9 cellular contexts compared by ENCODE assay signal in the genomic region with DNA sequence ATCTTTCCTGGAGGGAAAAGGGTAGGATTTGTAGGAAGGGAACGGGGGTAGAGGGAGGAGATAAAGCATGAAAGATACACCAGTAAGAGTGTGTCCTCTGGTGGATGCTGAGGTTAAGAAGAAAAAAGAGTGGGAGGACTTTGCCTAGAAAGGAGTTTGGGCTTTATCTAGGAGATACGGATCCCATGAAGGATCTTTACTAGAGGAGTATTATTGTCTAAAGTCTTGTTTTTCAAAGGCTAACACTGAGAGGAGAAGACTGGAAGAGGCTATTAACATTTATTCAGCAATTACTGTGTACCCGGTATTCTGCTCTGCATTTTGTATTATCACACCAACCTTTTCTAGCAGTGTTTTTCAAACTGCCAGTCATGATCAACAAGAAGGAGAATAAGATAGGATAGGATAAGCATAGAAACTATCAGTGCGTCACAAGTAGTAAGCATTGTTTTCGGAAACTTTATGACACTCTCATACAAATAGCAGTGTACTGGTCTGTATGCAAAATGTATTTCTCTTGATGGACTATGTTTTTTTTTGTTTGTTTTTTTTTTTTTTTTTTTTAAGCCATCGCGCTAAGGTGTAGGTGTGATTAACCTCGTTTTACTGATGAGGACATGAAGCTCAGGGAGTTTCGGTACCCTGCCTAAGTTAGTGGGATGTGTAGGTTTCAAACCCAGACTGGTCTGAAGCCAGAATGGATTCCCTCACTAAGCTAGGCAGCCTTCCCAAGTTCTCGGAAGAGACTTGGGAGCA. TPM values are rescaled to one million over a fixed set of nuclear protein-coding genes. Genes with fewer than 3 reads are reported as not detected.
DNase-seq lines count a peak whose midpoint lies in the region; ATAC-seq and TF ChIP-seq lines count a peak whose summit lies in the region.
"Had no signal": no experiment of that assay in that cellular context is flagged by ENCODE, and none has a peak within 500 bp of the region (broad histone marks: within the 10 kb centered on the region; RNA-seq: fewer than 3 reads in every experiment).

No MANE protein-coding gene starts in this region.

- intact Hi-C loops in Caco-2 (cut with micrococcal nuclease; ENCODE audit: unreplicated experiment) (loop anchor here (1.0 kb wide), 6 partner anchors 47 to 124 kb away; a partner anchor contains a TSS), sciatic nerve (cut with DNase I) (loop anchor here (5.0 kb wide), 1 partner anchor 53 kb away; no protein-coding TSS in a partner anchor)

- peak overlapping the region; percentile 86 to 92 (median 88) for H3K27ac ChIP-seq in Peyer's patch

- TF ChIP-seq CTCF in Caco-2 (IDR thresholded peaks at IDR 0.05; ENCODE audit: insufficient read depth in 1 of 2, low read depth in 1 of 2, low read length in 1 of 2, severe bottlenecking in 1 of 2, unreplicated experiment in 1 of 2) (no peak), Peyer's patch (IDR thresholded peaks at IDR 0.05) (no peak), epithelial cell of proximal tubule (conservative IDR thresholded peaks at IDR 0.05; ENCODE audit: low read depth, low read length) (peak; percentile 12), osteocyte (IDR thresholded peaks at IDR 0.05) (no peak)

- ATAC-seq in sciatic nerve, result no peak

- H3K27me3 ChIP-seq in Caco-2 (replicated peaks; ENCODE audit: control insufficient read depth, insufficient read depth, low read length), result no peaks in the 10 kb centered on the region
- H3K27me3 ChIP-seq in Peyer's patch, result no peaks in the 10 kb centered on the region

- CTCF ChIA-PET in Caco-2 (lab: Charles Lee), result interaction anchor here (0.6 to 15.7 kb wide), 19 partner anchors 9 to 174 kb away, joined by 3 to 904 read pairs (median 10); a partner anchor contains a TSS

- H3K27me3 Mint-ChIP-seq in Caco-2 (ENCODE audit: insufficient read depth, unreplicated experiment), result peaks cover 2% of the 10 kb centered on the region
- no peaks in the 10 kb centered on the region for H3K27me3 Mint-ChIP-seq in osteocyte (ENCODE audit: unreplicated experiment)

- no peak for TF ChIP-seq POLR2A in Peyer's patch (IDR thresholded peaks at IDR 0.05)

- H3K4me1 Mint-ChIP-seq in Caco-2 (ENCODE audit: low read depth, unreplicated experiment), result peaks cover 29% of the 10 kb centered on the region
- H3K4me1 Mint-ChIP-seq in osteocyte (ENCODE audit: unreplicated experiment), result peaks cover 28% of the 10 kb centered on the region

- POLR2A ChIA-PET in Caco-2 (lab: Charles Lee), result interaction anchor here (0.6 to 2.9 kb wide), 26 partner anchors 9 to 958 kb away, joined by 3 to 56 read pairs (median 6); a partner anchor contains a TSS

- H3K4me1 ChIP-seq in Caco-2, result peaks cover 10% of the 10 kb centered on the region
- peaks cover 3 to 12% (median 4%) of the 10 kb centered on the region in 4 donors for H3K4me1 ChIP-seq in Peyer's patch

- no peak for DNase-seq in Caco-2
- DNase-seq in Peyer's patch, result no peak
- DNase-seq in epithelial cell of proximal tubule (ENCODE audit: low read depth), result no peak
- DNase-seq in osteocyte (ENCODE audit: extremely low spot score, unreplicated experiment), result no peak
- no peak for DNase-seq in HCEC 1CT
- no peak for DNase-seq in effector CD4-positive, alpha-beta T cell
- DNase-seq in DMS153 (lab: John Stamatoyannopoulos, UW), result no peak
- no peak for DNase-seq in sciatic nerve (ENCODE audit: low spot score)
- DNase-seq: T1000 had no signal

- H3K4me3 Mint-ChIP-seq in Caco-2 (ENCODE audit: unreplicated experiment) (peak overlapping the region; percentile 75), osteocyte (ENCODE audit: unreplicated experiment) (peak overlapping the region; percentile 94)

- H3K9me3 ChIP-seq in Caco-2 (no peaks in the 10 kb centered on the region), Peyer's patch (no peaks in the 10 kb centered on the region)

- peak overlapping the region; percentile 60 for H3K4me3 ChIP-seq in Caco-2 (ENCODE audit: low read depth, low read length)
- H3K4me3 ChIP-seq in Peyer's patch, result peak overlapping the region; percentile 67 to 83 (median 72)
- peak overlapping the region; percentile 90 for H3K4me3 ChIP-seq in epithelial cell of proximal tubule (ENCODE audit: low read depth, low read length)

- H3K36me3 ChIP-seq in Caco-2 (ENCODE audit: control insufficient read depth, insufficient read depth, low read length) (0 out of 2 replicates have a peak, but pooled peaks cover 2% of the 10 kb centered on the region), Peyer's patch (no peaks in the 10 kb centered on the region)

- BruUV-seq in Caco-2 (replicated peaks; lab: Mats Ljungman, UMichigan), result no TSS peak

- H3K27ac Mint-ChIP-seq in Caco-2 (ENCODE audit: unreplicated experiment), result peak overlapping the region; percentile 91
- peak overlapping the region; percentile 97 for H3K27ac Mint-ChIP-seq in osteocyte (ENCODE audit: unreplicated experiment)

- H3K9me3 Mint-ChIP-seq in Caco-2 (ENCODE audit: unreplicated experiment) (no peaks in the 10 kb centered on the region), osteocyte (ENCODE audit: unreplicated experiment) (no peaks in the 10 kb centered on the region)

- H3K36me3 Mint-ChIP-seq in Caco-2 (ENCODE audit: insufficient read depth, unreplicated experiment), result peaks cover 20% of the 10 kb centered on the region
- peaks cover 3% of the 10 kb centered on the region for H3K36me3 Mint-ChIP-seq in osteocyte (ENCODE audit: unreplicated experiment)

RNA-seq across cellular contexts. Expression of a gene that starts 1.4 kb away (rescaled TPM):
- 24.8 and 25.2 TPM in 2 replicates for total RNA-seq in Caco-2 (2022)
- total RNA-seq in Peyer's patch, result 10 to 100 TPM in 3 of 4 donors, 1 to 10 TPM in 1; 8.6 to 29.7 (median 16.6) TPM
- 2.1 and 5.4 TPM in 2 replicates for total RNA-seq in epithelial cell of proximal tubule
- total RNA-seq in osteocyte, result 19.9 and 20.7 TPM in 2 replicates
- 24.2 TPM for total RNA-seq in sciatic nerve

RNA-seq across cellular contexts. Expression of a gene that starts 43.7 kb away (rescaled TPM):
- total RNA-seq in Caco-2 (2022) (20.6 and 25.0 TPM in 2 replicates), Peyer's patch (10 to 100 TPM in 2 of 4 donors, 1 to 10 TPM in 2; 3.3 to 27.0 (median 16.6) TPM), epithelial cell of proximal tubule (1.8 and 2.0 TPM in 2 replicates), osteocyte (0.16 TPM in 1 of 2 replicates, not detected in the other), sciatic nerve (0.62 TPM)

RNA-seq across cellular contexts. Expression of a gene that starts 46.7 kb away (rescaled TPM):
- total RNA-seq in Caco-2 (2022) (110 and 118 TPM in 2 replicates), Peyer's patch (100 to 1,000 TPM in 1 of 4 donors, 10 to 100 TPM in 3; 23.9 to 103 (median 64.6) TPM), epithelial cell of proximal tubule (39.5 and 47.6 TPM in 2 replicates), osteocyte (9.0 and 9.2 TPM in 2 replicates), sciatic nerve (20.0 TPM)

RNA-seq across cellular contexts. Expression of a gene that starts 53.6 kb away (rescaled TPM):
- total RNA-seq in Caco-2 (2022) (73.6 and 80.8 TPM in 2 replicates), Peyer's patch (100 to 1,000 TPM in 2 of 4 donors, 10 to 100 TPM in 2; 56.2 to 126 (median 86.9) TPM), epithelial cell of proximal tubule (21.2 and 24.5 TPM in 2 replicates), osteocyte (25.4 and 25.6 TPM in 2 replicates), sciatic nerve (39.4 TPM)
